In the genomic region with DNA sequence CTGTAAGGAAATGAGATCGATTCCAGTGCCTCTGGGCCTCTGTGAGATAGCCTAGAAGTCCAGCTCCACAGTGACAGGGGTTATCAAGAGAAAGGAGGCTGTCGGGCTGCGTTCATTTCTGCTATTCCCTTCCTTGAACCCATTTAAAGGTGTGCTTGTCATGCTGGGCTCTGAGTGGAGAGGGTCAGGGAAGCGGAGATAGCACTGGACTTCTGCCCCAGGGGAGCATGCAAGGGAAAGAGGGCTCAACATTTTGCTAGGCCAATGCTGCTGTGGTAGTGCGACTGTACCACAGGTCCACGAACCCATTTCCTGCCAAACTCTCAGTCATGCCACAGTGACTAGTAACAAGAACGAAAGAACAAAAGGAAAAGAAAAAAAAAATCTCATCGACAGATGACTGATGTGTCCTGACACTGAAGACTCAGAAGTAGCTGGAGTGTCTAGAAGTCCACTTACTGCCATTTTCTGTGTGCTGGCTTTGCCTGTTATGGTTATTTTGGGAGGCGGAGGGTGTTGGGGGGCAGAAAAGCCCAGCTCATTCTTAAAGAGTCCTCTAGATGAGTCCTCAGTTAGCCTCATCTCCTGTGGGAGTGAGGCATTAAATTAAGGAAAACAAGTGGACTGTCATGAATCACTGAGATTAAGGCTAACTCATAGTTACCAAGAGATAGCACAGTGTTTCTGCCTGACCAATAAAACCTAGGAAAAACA, we compare ENCODE assay signal across 8 cellular contexts. TPM values are rescaled to one million over a fixed set of nuclear protein-coding genes. Genes with fewer than 3 reads are reported as not detected.
DNase-seq lines count a peak whose midpoint lies in the region; ATAC-seq and TF ChIP-seq lines count a peak whose summit lies in the region.

No MANE protein-coding gene starts in this region.

- peak overlapping the region; percentile 91 to 92 for H3K27ac ChIP-seq in right atrium auricular region
- peak overlapping the region; percentile 36 to 69 (median 55) for H3K27ac ChIP-seq in stomach
- no peak overlapping the region for H3K27ac ChIP-seq in OCI-LY7 (ENCODE audit: low read depth, low read length, poor library complexity, severe bottlenecking)

- H3K4me2 ChIP-seq in OCI-LY7 (ENCODE audit: low read length): no peak overlapping the region

- intact Hi-C loops in stomach (cut with DNase I; ENCODE audit: low total_unique reads): no loop called here
- intact Hi-C loops in OCI-LY7 (cut with micrococcal nuclease; ENCODE audit: unreplicated experiment): no loop called here

- BruUV-seq in OCI-LY7 (replicated peaks; lab: Mats Ljungman, UMichigan): no TSS peak

- ATAC-seq in GM18511 (IDR thresholded peaks at IDR 0.05; ENCODE audit: unreplicated experiment) (peak; percentile 75), HG02885 (IDR thresholded peaks at IDR 0.05; ENCODE audit: poor library complexity, unreplicated experiment) (peak; percentile 62), HG03196 (IDR thresholded peaks at IDR 0.05; ENCODE audit: unreplicated experiment) (no peak)
- peak; percentile 82 for ATAC-seq in activated CD8-positive, alpha-beta T cell treated with anti-CD3 and anti-CD28 coated beads, Interleukin-2, amount 10 ng/mL, durations not matched to agents 7 days and 5 days

- H3K36me3 Mint-ChIP-seq in activated CD8-positive, alpha-beta T cell treated with anti-CD3 and anti-CD28 coated beads, Interleukin-2, amount 10 ng/mL, durations not matched to agents 7 days and 5 days (ENCODE audit: low read depth): peaks cover 79% of the 10 kb centered on the region

- TF ChIP-seq POLR2A in stomach (IDR thresholded peaks at IDR 0.05): no peak

- no peaks in the 10 kb centered on the region for H3K9me3 ChIP-seq in right atrium auricular region
- no peaks in the 10 kb centered on the region for H3K9me3 ChIP-seq in stomach
- no peaks in the 10 kb centered on the region for H3K9me3 ChIP-seq in OCI-LY7 (ENCODE audit: low read length)

- H3K4me1 ChIP-seq in right atrium auricular region (peaks cover 0 to 50% of the 10 kb centered on the region in 2 donors), stomach (peaks cover 12 to 87% (median 61%) of the 10 kb centered on the region in 4 donors), OCI-LY7 (ENCODE audit: insufficient read depth, low read length, poor library complexity, severe bottlenecking) (peaks cover 4% of the 10 kb centered on the region)

- H3K79me2 ChIP-seq in OCI-LY7 (ENCODE audit: insufficient read depth, low read depth, low read length): no peaks in the 10 kb centered on the region

- peaks cover 86% of the 10 kb centered on the region for H3K4me1 Mint-ChIP-seq in activated CD8-positive, alpha-beta T cell treated with anti-CD3 and anti-CD28 coated beads, Interleukin-2, amount 10 ng/mL, durations not matched to agents 7 days and 5 days (ENCODE audit: low read depth)

- H3K27me3 ChIP-seq in right atrium auricular region (no peaks in the 10 kb centered on the region), stomach (no peaks in the 10 kb centered on the region)

- H3K4me3 Mint-ChIP-seq in activated CD8-positive, alpha-beta T cell treated with anti-CD3 and anti-CD28 coated beads, Interleukin-2, amount 10 ng/mL, durations not matched to agents 7 days and 5 days: peak overlapping the region; percentile 68

- H3K4me3 ChIP-seq in right atrium auricular region (peak overlapping the region in 1 of 2 donors; percentile 12), stomach (no peak overlapping the region), OCI-LY7 (ENCODE audit: low read depth, low read length, poor library complexity, severe bottlenecking) (no peak overlapping the region)

- H2AFZ ChIP-seq in OCI-LY7 (ENCODE audit: low read length): no peak overlapping the region

- 67 to 80% (median 71%) methylated on average over 9 of the region's 9 CpGs for whole genome bisulfite sequencing in stomach, 5 donors

- TF ChIP-seq CTCF in right atrium auricular region (IDR thresholded peaks at IDR 0.05): no peak
- TF ChIP-seq CTCF in stomach (IDR thresholded peaks at IDR 0.05): no peak
- no peak for TF ChIP-seq CTCF in OCI-LY7 (conservative IDR thresholded peaks at IDR 0.05; ENCODE audit: low read length)

- POLR2A ChIA-PET in activated CD8-positive, alpha-beta T cell treated with anti-CD3 and anti-CD28 coated beads, Interleukin-2, amount 10 ng/mL, durations not matched to agents 7 days and 5 days (lab: Charles Lee): interaction anchor here (0.6 to 5.5 kb wide), 12 partner anchors 8 to 187 kb away, joined by 3 to 75 read pairs (median 5); partner anchors contain the start of gene NEDD9
- POLR2A ChIA-PET in OCI-LY7 (lab: Charles Lee): interaction anchor here (2.1 kb wide), 1 partner anchor 8 kb away, joined by 5 read pairs; the partner anchor contains the start of gene NEDD9

- H3K9me3 Mint-ChIP-seq in activated CD8-positive, alpha-beta T cell treated with anti-CD3 and anti-CD28 coated beads, Interleukin-2, amount 10 ng/mL, durations not matched to agents 7 days and 5 days (ENCODE audit: insufficient read depth): no peaks in the 10 kb centered on the region

- CTCF ChIA-PET in activated CD8-positive, alpha-beta T cell treated with anti-CD3 and anti-CD28 coated beads, Interleukin-2, amount 10 ng/mL, durations not matched to agents 7 days and 5 days (lab: Charles Lee): interaction anchor here (0.6 to 4.9 kb wide), 7 partner anchors 8 to 272 kb away, joined by 3 to 29 read pairs (median 4); partner anchors contain the start of gene NEDD9
- CTCF ChIA-PET in OCI-LY7 (lab: Charles Lee; ENCODE audit: unreplicated experiment): no interaction called here

- no peak for TF ChIP-seq EP300 in stomach (IDR thresholded peaks at IDR 0.05)

- H3K27ac Mint-ChIP-seq in activated CD8-positive, alpha-beta T cell treated with anti-CD3 and anti-CD28 coated beads, Interleukin-2, amount 10 ng/mL, durations not matched to agents 7 days and 5 days: peak overlapping the region; percentile 94

- H3K27me3 Mint-ChIP-seq in activated CD8-positive, alpha-beta T cell treated with anti-CD3 and anti-CD28 coated beads, Interleukin-2, amount 10 ng/mL, durations not matched to agents 7 days and 5 days (ENCODE audit: low read depth): no peaks in the 10 kb centered on the region

- H3K36me3 ChIP-seq in right atrium auricular region: peaks cover 12% of the 10 kb centered on the region
- H3K36me3 ChIP-seq in stomach: no peaks in the 10 kb centered on the region
- H3K36me3 ChIP-seq in OCI-LY7 (ENCODE audit: insufficient read depth, low read length): no peaks in the 10 kb centered on the region

- H4K20me1 ChIP-seq in OCI-LY7 (ENCODE audit: insufficient read depth, low read length): no peaks in the 10 kb centered on the region

- DNase-seq in activated CD8-positive, alpha-beta T cell treated with anti-CD3 and anti-CD28 coated beads, Interleukin-2, amount 10 ng/mL, durations not matched to agents 7 days and 5 days: peak; percentile 82
- DNase-seq in right atrium auricular region (ENCODE audit: low spot score): no peak
- DNase-seq in stomach: no peak
- DNase-seq in OCI-LY7 (ENCODE audit: low spot score): no peak
- no peak for DNase-seq in iPS-NIHi11 (ENCODE audit: low spot score)

- H3K9me2 ChIP-seq in OCI-LY7 (ENCODE audit: insufficient read depth, low read length): no peaks in the 10 kb centered on the region

RNA-seq across cellular contexts. Expression of gene NEDD9, which starts 8.1 kb away (rescaled TPM):
- total RNA-seq in activated CD8-positive, alpha-beta T cell treated with anti-CD3 and anti-CD28 coated beads, Interleukin-2, amount 10 ng/mL, durations not matched to agents 7 days and 5 days: 10 to 100 TPM; 64.9 to 69.5 TPM
- 10 to 100 TPM; 47.3 to 56.2 TPM for total RNA-seq in right atrium auricular region
- total RNA-seq in stomach: 10 to 100 TPM; 11.3 to 97.9 (median 48.2) TPM
- 10 to 100 TPM in 1 of 3 donors, 1 to 10 TPM in 2; 4.2 to 19.6 (median 9.2) TPM for polyA plus RNA-seq in stomach
- 7.4 and 13.0 TPM in 2 replicates for total RNA-seq in OCI-LY7 (2014; rRNA removed; shearing (Covaris generic))
- 37.4 and 41.6 TPM in 2 replicates for total RNA-seq in OCI-LY7 (2022)
